In genomic region chr2:176934869-176935415, GRCh38 we compare ENCODE assay signal across 23 cellular contexts.
DNase-seq lines count a peak whose midpoint lies in the region; ATAC-seq, FAIRE-seq and TF ChIP-seq lines count a peak whose summit lies in the region.
"Had no signal": no experiment of that assay in that cellular context is flagged by ENCODE, and none has a peak within 500 bp of the region (broad histone marks: within the 10 kb centered on the region; RNA-seq: fewer than 3 reads in every experiment).

No MANE protein-coding gene starts in this region.

- H3K36me3 ChIP-seq in OCI-LY1 (ENCODE audit: insufficient read depth, low read length) (no peaks in the 10 kb centered on the region), left ventricle myocardium inferior (no peaks in the 10 kb centered on the region)

- no peak overlapping the region for H2AFZ ChIP-seq in OCI-LY1 (ENCODE audit: low read length)
- H2AFZ ChIP-seq: PC-9 had no signal

- H3K4me1 ChIP-seq in OCI-LY1 (ENCODE audit: insufficient read depth, low read length, severe bottlenecking) (peaks cover 58% of the 10 kb centered on the region), left ventricle myocardium inferior (no peaks in the 10 kb centered on the region)

- peak; percentile 79 for FAIRE-seq in GM12891 (lab: Jason Lieb, UNC)
- FAIRE-seq: G401.6, HepG2 had no signal

- no peaks in the 10 kb centered on the region for H3K79me2 ChIP-seq in OCI-LY1 (ENCODE audit: insufficient read depth, low read length)

- no peak overlapping the region for H3K4me3 ChIP-seq in OCI-LY1 (ENCODE audit: low read depth, low read length, poor library complexity, severe bottlenecking)
- H3K4me3 ChIP-seq in fibroblast of mammary gland (ENCODE audit: control insufficient read depth, low read depth, low read length), result no peak overlapping the region
- H3K4me3 ChIP-seq in left ventricle myocardium inferior, result no peak overlapping the region
- H3K4me3 ChIP-seq: PC-9 had no signal

- no peak for ATAC-seq in HG03520 (IDR thresholded peaks at IDR 0.05; ENCODE audit: unreplicated experiment)
- ATAC-seq: HCT116, HepG2, SK-N-SH treated with all-trans-retinoic acid at 6 μM for 48 hours had no signal

- no peak overlapping the region for H3K9ac ChIP-seq in OCI-LY1 (ENCODE audit: low read length)

- H3K9me3 ChIP-seq in OCI-LY1 (ENCODE audit: low read length) (no peaks in the 10 kb centered on the region), left ventricle myocardium inferior (replicated peaks) (no peaks in the 10 kb centered on the region)

- no peaks in the 10 kb centered on the region for H3F3A ChIP-seq in OCI-LY1 (ENCODE audit: insufficient read depth, low read length)

- TF ChIP-seq POLR2A in GM12891 (IDR thresholded peaks at IDR 0.05; ENCODE audit: low read depth, low read length), result no peak

- H3K27me3 ChIP-seq in OCI-LY1 (ENCODE audit: insufficient read depth, low read length) (no peaks in the 10 kb centered on the region), left ventricle myocardium inferior (ENCODE audit: low read depth) (peaks cover 38% of the 10 kb centered on the region)

- no peak for TF ChIP-seq CTCF in OCI-LY1 (IDR thresholded peaks at IDR 0.05; ENCODE audit: low read length)
- no peak for TF ChIP-seq CTCF in fibroblast of mammary gland (conservative IDR thresholded peaks at IDR 0.05; ENCODE audit: control insufficient read depth, insufficient read depth, low read depth, low read length)
- TF ChIP-seq CTCF in left ventricle myocardium inferior (IDR thresholded peaks at IDR 0.05; ENCODE audit: borderline replicate concordance), result no peak

- no peaks in the 10 kb centered on the region for H4K20me1 ChIP-seq in OCI-LY1 (ENCODE audit: insufficient read depth, low read length)

- intact Hi-C loops in left ventricle myocardium inferior (cut with micrococcal nuclease), result no loop called here

- no peak for DNase-seq in GM12891 (ENCODE audit: insufficient read length, low spot score)
- DNase-seq in fibroblast of mammary gland (ENCODE audit: low read depth), result peak; percentile 36
- peak; percentile 50 for DNase-seq in ureter (ENCODE audit: low spot score)
- DNase-seq in left ventricle myocardium inferior, result no peak
- no peak for DNase-seq in dedifferentiated amniotic fluid mesenchymal stem cell (ENCODE audit: extremely low spot score)
- DNase-seq: AML-193, DND-41, GOT3, KG1, NCI-H1105 treated with DMSO at 0.1 percent for 48 hours, NCI-H1694 treated with DMSO at 0.1 percent for 48 hours, NCI-H226, NCI-H524 treated with DMSO at 0.1 percent for 48 hours, PC-9, SIG-M5 had no signal

- H3K27ac ChIP-seq in OCI-LY1 (ENCODE audit: low read depth, low read length, poor library complexity, severe bottlenecking), result peak overlapping the region; percentile 79
- no peak overlapping the region for H3K27ac ChIP-seq in left ventricle myocardium inferior (replicated peaks)
- H3K27ac ChIP-seq: C4-2B, PC-9, RWPE1 had no signal

- no peaks in the 10 kb centered on the region for H3K9me2 ChIP-seq in OCI-LY1 (ENCODE audit: low read depth, low read length)

- no peak overlapping the region for H3K4me2 ChIP-seq in OCI-LY1 (ENCODE audit: low read length)
- H3K4me2 ChIP-seq: PC-9 had no signal

TF ChIP-seq in GM12891, 5 proteins besides CTCF, POLR2A, EP300 and RAD21:
- TF ChIP-seq POU2F2 (IDR thresholded peaks at IDR 0.05; ENCODE audit: low read depth, low read length) (no peak), POLR2AphosphoS5 (IDR thresholded peaks at IDR 0.05; ENCODE audit: low read depth, low read length) (no peak), TAF1 (IDR thresholded peaks at IDR 0.05; ENCODE audit: low read depth, low read length) (no peak), PAX5 (IDR thresholded peaks at IDR 0.05; ENCODE audit: insufficient read depth, low read length, severe bottlenecking) (no peak), SPI1 (IDR thresholded peaks at IDR 0.05; ENCODE audit: low read depth, low read length) (no peak)

Comparison
In these comparisons a context has a peak if more than half of its experiments do, and no peak if none do; other contexts are left out.
1. DNase-seq: peak in fibroblast of mammary gland (single experiment) and ureter (single experiment); none in GM12891 (single experiment), left ventricle myocardium inferior (single experiment) and dedifferentiated amniotic fluid mesenchymal stem cell (single experiment).